1 cellular context compared by ENCODE assay signal in genomic region chr1:33350611-33351280, GRCh38.
TF ChIP-seq lines count a peak whose summit lies in the region.

No MANE protein-coding gene starts in this region.

TF ChIP-seq in IMR-90, 13 proteins besides CTCF, POLR2A, EP300 and RAD21:
- TF ChIP-seq USF2 (IDR thresholded peaks at IDR 0.05; ENCODE audit: low read depth, low read length) = no peak
